Comparison of ENCODE assay signal across 34 cellular contexts in the genomic region with DNA sequence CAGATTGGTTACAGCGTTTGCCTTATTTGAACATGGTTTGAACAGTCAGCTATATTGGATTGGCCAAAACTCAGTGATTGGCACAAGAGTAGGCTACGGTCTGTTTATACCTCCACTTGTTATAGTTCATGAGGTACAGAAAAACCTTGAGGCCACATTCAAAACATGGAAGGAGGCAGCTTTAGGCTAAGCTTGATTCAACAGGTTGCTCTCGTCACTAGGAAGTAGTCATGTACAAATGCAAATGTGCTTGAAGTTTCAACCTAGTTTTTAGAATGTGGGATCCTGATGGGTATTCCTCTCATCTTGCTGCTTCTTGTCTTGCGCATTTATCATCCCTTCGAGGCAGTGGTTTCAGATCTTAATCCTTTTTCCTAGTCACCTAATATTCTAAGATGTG.
"Had no signal": no experiment of that assay in that cellular context is flagged by ENCODE, and none has a peak within 500 bp of the region (broad histone marks: within the 10 kb centered on the region; RNA-seq: fewer than 3 reads in every experiment).

No MANE protein-coding gene starts in this region.

- DNase-seq: Karpas-422, Kasumi-1, MG63, MM.1S, MV-4-11, NCI-H1048, NCI-H1092, NCI-H1092 treated with DMSO at 0.1 percent for 48 hours, NCI-H1105, NCI-H1105 treated with DMSO at 0.1 percent for 48 hours, NCI-H1417, NCI-H1417 treated with DMSO at 0.1 percent for 48 hours, NCI-H1436, NCI-H1436 treated with DMSO at 0.1 percent for 48 hours, NCI-H146, NCI-H1694, NCI-H1694 treated with DMSO at 0.1 percent for 48 hours, NCI-H187, NCI-H187 treated with DMSO at 0.1 percent for 48 hours, NCI-H1930, NCI-H2029, NCI-H2029 treated with DMSO at 0.1 percent for 48 hours, NCI-H2081, NCI-H2081 treated with DMSO at 0.1 percent for 48 hours, NCI-H2107, NCI-H2171, NCI-H2171 treated with DMSO at 0.1 percent for 48 hours, NCI-H2227 treated with DMSO at 0.1 percent for 48 hours, NCI-H226, NCI-H345, NCI-H446, NCI-H446 treated with DMSO at 0.1 percent for 48 hours, NCI-H510A, NCI-H510A treated with DMSO at 0.1 percent for 48 hours had no signal

- H3K27me3 ChIP-seq: MG63 had no signal

- H3K9me3 ChIP-seq: MG63 had no signal

- H3K36me3 ChIP-seq: MG63 had no signal

- H3K4me3 ChIP-seq: MG63 had no signal
